8 cellular contexts compared by ENCODE assay signal in the genomic region with DNA sequence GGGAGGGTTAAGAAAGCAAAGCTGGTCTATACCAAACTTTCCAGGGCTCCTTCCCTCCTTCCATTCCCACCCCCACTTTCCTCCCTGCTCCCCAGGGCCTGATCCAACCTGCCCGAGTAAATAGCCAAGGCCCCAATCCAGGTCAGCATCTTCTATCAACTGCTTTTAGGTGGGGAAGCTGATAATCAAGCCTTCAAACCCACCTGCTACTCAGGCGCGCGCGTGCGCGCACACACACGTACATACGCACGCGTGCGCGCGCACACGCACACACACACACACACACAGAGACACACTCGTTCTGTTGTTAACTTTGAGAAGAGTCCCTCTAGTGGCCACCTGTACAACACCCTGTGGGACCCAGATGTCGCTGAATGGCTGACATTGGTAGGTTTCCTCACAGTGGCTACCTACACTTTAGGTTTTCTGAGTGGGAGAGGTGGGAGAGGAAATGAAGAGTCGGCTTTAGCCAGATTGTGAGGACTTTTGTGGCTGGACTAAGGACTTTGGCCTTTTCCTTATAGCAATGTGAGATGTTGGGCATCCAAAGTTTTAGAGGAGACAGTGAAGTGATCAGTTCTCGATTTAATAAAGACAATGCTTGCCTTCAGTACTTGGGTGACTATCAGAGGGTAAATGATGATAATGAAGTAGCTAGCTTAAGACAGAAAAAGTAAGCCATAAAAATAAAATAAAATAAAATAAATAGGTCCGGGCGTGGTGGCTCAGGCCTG. TPM values are rescaled to one million over a fixed set of nuclear protein-coding genes. Genes with fewer than 3 reads are reported as not detected.
DNase-seq lines count a peak whose midpoint lies in the region; ATAC-seq and TF ChIP-seq lines count a peak whose summit lies in the region.

No MANE protein-coding gene starts in this region.

- H3K4me1 ChIP-seq in HUES6 (ENCODE audit: control insufficient read depth, insufficient read depth, low read length) (no peaks in the 10 kb centered on the region), adrenal gland (replicated peaks in 1 of 2) (no peaks in the 10 kb centered on the region), iPS-20b (ENCODE audit: insufficient read depth, low read length) (no peaks in the 10 kb centered on the region)

- peak; percentile 39 to 65 (median 48) for TF ChIP-seq CTCF in adrenal gland (IDR thresholded peaks at IDR 0.05)

- no peak for TF ChIP-seq POLR2A in adrenal gland (IDR thresholded peaks at IDR 0.05)

- peak; percentile 13 for DNase-seq in NCI-H146 (lab: John Stamatoyannopoulos, UW)
- DNase-seq in NCI-H146 treated with DMSO at 0.1 percent for 48 hours (lab: John Stamatoyannopoulos, UW; ENCODE audit: unreplicated experiment): no peak
- DNase-seq in T follicular helper cell (ENCODE audit: low read depth): peak; percentile 31
- DNase-seq in adrenal gland: peak; percentile 22 to 67 (median 51)
- DNase-seq in stimulated activated CD4-positive, alpha-beta T cell treated with anti-CD3 and anti-CD28 coated beads, Interleukin-1b, Interleukin-23, amount 100 ng/mL, for 1 hour (ENCODE audit: low read depth in 2 of 2): peak; percentile 12 to 17

- H3K9ac ChIP-seq in HUES6 (ENCODE audit: low read length) (no peak overlapping the region), iPS-20b (ENCODE audit: low read depth, low read length) (peak overlapping the region; percentile 25; the same call in 1 of the 2 replicates)

- no peak for ATAC-seq in HG03469 (IDR thresholded peaks at IDR 0.05; ENCODE audit: unreplicated experiment)

- no peaks in the 10 kb centered on the region for H3K27me3 ChIP-seq in HUES6 (ENCODE audit: control insufficient read depth, insufficient read depth, low read length)
- H3K27me3 ChIP-seq in adrenal gland: no peaks in the 10 kb centered on the region
- no peaks in the 10 kb centered on the region for H3K27me3 ChIP-seq in iPS-20b (ENCODE audit: insufficient read depth, low read length)

- intact Hi-C loops in adrenal gland (cut with DNase I): no loop called here

- peak overlapping the region; percentile 37; the same call in 1 of the 2 replicates for H3K4me3 ChIP-seq in HUES6 (ENCODE audit: low read depth, low read length)
- H3K4me3 ChIP-seq in adrenal gland: peak overlapping the region in 1 of 4 donors; percentile 16
- H3K4me3 ChIP-seq in iPS-20b (ENCODE audit: low read length): peak overlapping the region; percentile 47

- H3K27ac ChIP-seq in HUES6 (ENCODE audit: low read depth, low read length) (no peak overlapping the region), adrenal gland (no peak overlapping the region), iPS-20b (ENCODE audit: low read length) (no peak overlapping the region)

- H3K9me3 ChIP-seq in HUES6 (ENCODE audit: control insufficient read depth, insufficient read depth, low read depth, low read length): no peaks in the 10 kb centered on the region
- no peaks in the 10 kb centered on the region for H3K9me3 ChIP-seq in adrenal gland (replicated peaks in 1 of 3)
- H3K9me3 ChIP-seq in iPS-20b (ENCODE audit: insufficient read depth, low read depth, low read length): no peaks in the 10 kb centered on the region

- H3K36me3 ChIP-seq in HUES6 (ENCODE audit: control insufficient read depth, insufficient read depth, low read length): no peaks in the 10 kb centered on the region
- H3K36me3 ChIP-seq in adrenal gland (replicated peaks in 1 of 2): no peaks in the 10 kb centered on the region
- no peaks in the 10 kb centered on the region for H3K36me3 ChIP-seq in iPS-20b (ENCODE audit: insufficient read depth, low read depth, low read length)

- 24 to 62% (median 35%) methylated on average over 6 to 21 of the region's 21 CpGs for WGBS in adrenal gland, 4 donors

RNA-seq across cellular contexts. Expression of a gene that starts 45.4 kb away (rescaled TPM):
- 10 to 100 TPM in 3 of 8 donors, 1 to 10 TPM in 5; 7.0 to 14.3 (median 9.2) TPM for total RNA-seq in adrenal gland
- 1 to 10 TPM; 2.8 to 7.6 (median 5.4) TPM for polyA plus RNA-seq in adrenal gland
